ENCODE assay signal across 25 cellular contexts in the genomic region with DNA sequence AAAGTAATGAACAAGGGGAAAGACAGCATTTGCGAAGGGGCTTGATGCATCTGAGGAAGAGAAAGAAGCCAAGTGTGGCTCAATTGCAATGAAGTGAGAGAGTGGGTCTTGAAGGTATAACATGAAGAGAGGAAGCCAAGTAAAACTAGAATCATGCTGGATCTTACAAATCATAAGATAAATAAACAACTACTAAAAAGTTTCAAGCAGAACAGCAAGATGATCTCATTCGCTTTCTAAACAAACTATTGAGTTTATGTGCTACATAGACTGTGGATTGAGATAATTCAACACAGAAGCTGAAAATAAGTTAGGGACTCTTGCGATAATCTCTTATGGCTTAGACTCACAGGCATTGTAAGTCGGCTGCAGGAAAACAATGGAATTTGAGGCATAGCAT.
A peak's percentile ranks its signal among the peaks of the same experiment; 100 is the strongest.
DNase-seq lines count a peak whose midpoint lies in the region; ATAC-seq, FAIRE-seq and TF ChIP-seq lines count a peak whose summit lies in the region.
"Had no signal": no experiment of that assay in that cellular context is flagged by ENCODE, and none has a peak within 500 bp of the region (broad histone marks: within the 10 kb centered on the region; RNA-seq: fewer than 3 reads in every experiment).

No MANE protein-coding gene starts in this region.

- no peak overlapping the region for H2BK15ac ChIP-seq in mesenchymal stem cell (ENCODE audit: low read depth, poor library complexity, severe bottlenecking)

- H3K27ac ChIP-seq in endodermal cell (ENCODE audit: low read depth, low read length): no peak overlapping the region
- H3K27ac ChIP-seq in mesenchymal stem cell (ENCODE audit: low read length, poor library complexity, severe bottlenecking): no peak overlapping the region
- H3K27ac ChIP-seq: HL-60, KMS-11 had no signal

- no peaks in the 10 kb centered on the region for H3K27me3 Mint-ChIP-seq in endodermal cell (ENCODE audit: insufficient read depth)
- H3K27me3 Mint-ChIP-seq in T-helper 2 cell treated with Interferon-gamma antibody and Interleukin-4, amounts not matched to agents 5 μg/mL and 100 μg/mL, for 36 hours (ENCODE audit: low read depth): no peaks in the 10 kb centered on the region

- H2BK120ac ChIP-seq in mesenchymal stem cell (ENCODE audit: low read depth, low read length): no peak overlapping the region

- peak overlapping the region in 1 of 2 experiments; percentile 46 for H3K18ac ChIP-seq in mesenchymal stem cell (ENCODE audit: low read depth in 1 of 2, low read length in 2 of 2)

- H4K8ac ChIP-seq in mesenchymal stem cell (ENCODE audit: low read length): no peak overlapping the region

- no peak for TF ChIP-seq POLR2A in GM12892 (IDR thresholded peaks at IDR 0.05; ENCODE audit: low read depth, low read length)

- H3K36me3 ChIP-seq in adipocyte (ENCODE audit: control insufficient read depth, insufficient read depth, low read length, severe bottlenecking): no peaks in the 10 kb centered on the region
- no peaks in the 10 kb centered on the region for H3K36me3 ChIP-seq in endodermal cell (ENCODE audit: control insufficient read depth, insufficient read depth, low read length)
- H3K36me3 ChIP-seq in mesenchymal stem cell (ENCODE audit: control insufficient read depth in 1 of 2, insufficient read depth in 2 of 2, low read depth in 1 of 2, low read length in 2 of 2): no peaks in the 10 kb centered on the region
- H3K36me3 ChIP-seq in mucosa of descending colon (ENCODE audit: low read depth): no peaks in the 10 kb centered on the region

- H3K14ac ChIP-seq in mesenchymal stem cell (ENCODE audit: low read length in 2 of 2): no peak overlapping the region

- no peak overlapping the region for H3K4me3 Mint-ChIP-seq in endodermal cell
- H3K4me3 Mint-ChIP-seq in T-helper 2 cell treated with Interferon-gamma antibody and Interleukin-4, amounts not matched to agents 5 μg/mL and 100 μg/mL, for 36 hours: no peak overlapping the region
- H3K4me3 Mint-ChIP-seq: CD8-positive, alpha-beta T cell; HFFc6 had no signal

- H3K9me3 ChIP-seq in adipocyte (ENCODE audit: control insufficient read depth, low read length): no peaks in the 10 kb centered on the region
- H3K9me3 ChIP-seq in endodermal cell (ENCODE audit: control insufficient read depth, low read length): no peaks in the 10 kb centered on the region
- no peaks in the 10 kb centered on the region for H3K9me3 ChIP-seq in mesenchymal stem cell (ENCODE audit: control insufficient read depth, low read length)
- no peaks in the 10 kb centered on the region for H3K9me3 ChIP-seq in mucosa of descending colon

- TF ChIP-seq CTCF in endodermal cell (conservative IDR thresholded peaks at IDR 0.05) (no peak), mucosa of descending colon (IDR thresholded peaks at IDR 0.05) (no peak)

- no peaks in the 10 kb centered on the region for H3K27me3 ChIP-seq in adipocyte (replicated peaks; ENCODE audit: control insufficient read depth, insufficient read depth, low read length)
- no peaks in the 10 kb centered on the region for H3K27me3 ChIP-seq in endodermal cell (ENCODE audit: control insufficient read depth, insufficient read depth, low read length, poor library complexity, severe bottlenecking)
- H3K27me3 ChIP-seq in mesenchymal stem cell (ENCODE audit: control insufficient read depth in 1 of 2, insufficient read depth in 1 of 2, low read length in 2 of 2): no peaks in the 10 kb centered on the region

- no peak overlapping the region for H3K23ac ChIP-seq in mesenchymal stem cell (ENCODE audit: low read length in 2 of 2)

- intact Hi-C loops in mucosa of descending colon (cut with DNase I, micrococcal nuclease): no loop called here

- H2AFZ ChIP-seq in mesenchymal stem cell (ENCODE audit: low read depth, low read length): no peak overlapping the region

- no peak overlapping the region for H3K4ac ChIP-seq in mesenchymal stem cell (ENCODE audit: low read depth in 1 of 2, low read length in 2 of 2)

- H2AK5ac ChIP-seq in mesenchymal stem cell (ENCODE audit: low read length, severe bottlenecking): no peak overlapping the region

- H3K9ac ChIP-seq in adipocyte (ENCODE audit: low read length): no peak overlapping the region
- H3K9ac ChIP-seq in endodermal cell (ENCODE audit: extremely low read depth, low read length, poor library complexity, severe bottlenecking): no peak overlapping the region
- H3K9ac ChIP-seq in mesenchymal stem cell (ENCODE audit: low read length): no peak overlapping the region
- H3K9ac ChIP-seq: KMS-11 had no signal

- no peak overlapping the region for H3K4me3 ChIP-seq in adipocyte (ENCODE audit: low read length)
- H3K4me3 ChIP-seq in endodermal cell (ENCODE audit: low read length): no peak overlapping the region
- H3K4me3 ChIP-seq in mesenchymal stem cell (ENCODE audit: insufficient read depth in 1 of 2, low read depth in 1 of 2, low read length in 2 of 2): no peak overlapping the region
- no peak overlapping the region for H3K4me3 ChIP-seq in mucosa of descending colon

- no peaks in the 10 kb centered on the region for H3K9me3 Mint-ChIP-seq in endodermal cell
- peaks cover 10% of the 10 kb centered on the region for H3K9me3 Mint-ChIP-seq in T-helper 2 cell treated with Interferon-gamma antibody and Interleukin-4, amounts not matched to agents 5 μg/mL and 100 μg/mL, for 36 hours
- H3K9me3 Mint-ChIP-seq: HFFc6 had no signal

- H3K4me1 Mint-ChIP-seq in endodermal cell: peaks cover 58% of the 10 kb centered on the region
- H3K4me1 Mint-ChIP-seq in T-helper 2 cell treated with Interferon-gamma antibody and Interleukin-4, amounts not matched to agents 5 μg/mL and 100 μg/mL, for 36 hours (ENCODE audit: low read depth): no peaks in the 10 kb centered on the region

- peak; percentile 24 for FAIRE-seq in GM12892 (lab: Jason Lieb, UNC)
- FAIRE-seq: GM12891, GM18507 had no signal

- whole genome bisulfite sequencing in endodermal cell (ENCODE audit: insufficient coverage in 1 of 2, insufficient read length in 1 of 2), 2 experiments: 71 to 78% methylated on average over 3 to 4 of the region's 4 CpGs
- 60% methylated on average over 4 of the region's 4 CpGs for WGBS in mesenchymal stem cell

- ATAC-seq in GM19395 (IDR thresholded peaks at IDR 0.05; ENCODE audit: unreplicated experiment) (no peak), mucosa of descending colon (no peak)
- ATAC-seq: CD8-positive, alpha-beta T cell had no signal

- H2BK5ac ChIP-seq in mesenchymal stem cell (ENCODE audit: low read depth, low read length, poor library complexity, severe bottlenecking): no peak overlapping the region

- H3K4me1 ChIP-seq in adipocyte (ENCODE audit: control insufficient read depth, insufficient read depth, low read length) (no peaks in the 10 kb centered on the region), endodermal cell (ENCODE audit: control insufficient read depth, insufficient read depth, low read length) (peaks cover 25% of the 10 kb centered on the region), mesenchymal stem cell (ENCODE audit: control insufficient read depth, insufficient read depth, low read depth, low read length) (no peaks in the 10 kb centered on the region), mucosa of descending colon (ENCODE audit: low read depth) (no peaks in the 10 kb centered on the region)

- no peaks in the 10 kb centered on the region for H3K79me1 ChIP-seq in mesenchymal stem cell (replicated peaks; ENCODE audit: low read length, poor library complexity, severe bottlenecking)

- no peak overlapping the region for H2BK12ac ChIP-seq in mesenchymal stem cell (ENCODE audit: low read length in 2 of 2)

- DNase-seq in GM12892 (ENCODE audit: insufficient read length) (no peak), adipocyte (ENCODE audit: low read depth) (peak; percentile 66), endodermal cell (no peak), mesenchymal stem cell (peak; percentile 45), mucosa of descending colon (no peak), NCI-H2107 (lab: John Stamatoyannopoulos, UW) (no peak)
- DNase-seq in T-helper 2 cell treated with Interferon-gamma antibody and Interleukin-4, amounts not matched to agents 5 μg/mL and 100 μg/mL, for 36 hours (ENCODE audit: low spot score): no peak
- DNase-seq: 8988T; AML-193; C1 segment of cervical spinal cord; CD8-positive, alpha-beta T cell; DMS153; GOT3; HFFc6; NCI-H1092 treated with DMSO at 0.1 percent for 48 hours; NCI-H146; NCI-H2029 treated with DMSO at 0.1 percent for 48 hours; NCI-H2171; NCI-H526; Right ventricle myocardium superior had no signal

- H3K4me2 ChIP-seq in mesenchymal stem cell (ENCODE audit: low read length, poor library complexity, severe bottlenecking): no peak overlapping the region
- H3K4me2 ChIP-seq: KMS-11 had no signal

- no peaks in the 10 kb centered on the region for H3K36me3 Mint-ChIP-seq in endodermal cell (ENCODE audit: low read depth)
- H3K36me3 Mint-ChIP-seq in T-helper 2 cell treated with Interferon-gamma antibody and Interleukin-4, amounts not matched to agents 5 μg/mL and 100 μg/mL, for 36 hours (ENCODE audit: low read depth): no peaks in the 10 kb centered on the region
- H3K36me3 Mint-ChIP-seq: CD8-positive, alpha-beta T cell had no signal

- H4K91ac ChIP-seq in mesenchymal stem cell (ENCODE audit: low read length): no peak overlapping the region

- peak overlapping the region; percentile 31 for H3K27ac Mint-ChIP-seq in endodermal cell
- H3K27ac Mint-ChIP-seq in T-helper 2 cell treated with Interferon-gamma antibody and Interleukin-4, amounts not matched to agents 5 μg/mL and 100 μg/mL, for 36 hours: no peak overlapping the region
- H3K27ac Mint-ChIP-seq: CD8-positive, alpha-beta T cell; HFFc6 had no signal

Comparison
In these comparisons a context has a peak if more than half of its experiments do, and no peak if none do; other contexts are left out.
1. DNase-seq: peak in adipocyte (single experiment) and mesenchymal stem cell (single experiment); none in GM12892 (single experiment), endodermal cell (single experiment), mucosa of descending colon (0 of 3), NCI-H2107 (single experiment) and T-helper 2 cell treated with Interferon-gamma antibody and Interleukin-4, amounts not matched to agents 5 μg/mL and 100 μg/mL, for 36 hours (single experiment).